In the genomic region with DNA sequence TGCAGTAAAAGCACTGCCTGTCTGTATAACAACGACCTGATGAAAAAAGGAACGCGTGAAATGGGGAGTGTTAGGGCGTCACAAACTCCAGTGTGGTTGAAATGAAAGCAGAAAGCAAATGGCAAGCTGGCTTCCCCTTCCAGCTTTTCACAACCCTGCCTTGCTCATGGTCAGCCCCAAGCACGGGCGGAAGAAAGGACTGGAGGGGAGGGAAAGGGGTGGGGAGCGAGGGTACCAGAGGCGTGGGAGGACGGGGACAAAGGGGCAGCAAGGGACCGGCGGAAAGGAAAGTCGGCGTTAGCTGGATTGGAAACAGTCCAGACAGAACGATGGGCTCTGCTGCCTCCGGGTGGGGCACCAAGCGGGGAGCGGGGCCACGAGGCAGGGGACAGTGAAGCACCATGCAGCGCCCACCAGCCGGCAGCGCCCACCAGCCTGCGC, we compare ENCODE assay signal across 9 cellular contexts. TPM values are rescaled to one million over a fixed set of nuclear protein-coding genes. Genes with fewer than 3 reads are reported as not detected.
DNase-seq lines count a peak whose midpoint lies in the region; ATAC-seq, FAIRE-seq and TF ChIP-seq lines count a peak whose summit lies in the region.
"Had no signal": no experiment of that assay in that cellular context is flagged by ENCODE, and none has a peak within 500 bp of the region (broad histone marks: within the 10 kb centered on the region; RNA-seq: fewer than 3 reads in every experiment).

No MANE protein-coding gene starts in this region.

- no peak overlapping the region for H3K27ac ChIP-seq in trophoblast cell (ENCODE audit: low read depth, low read length)

- H2BK120ac ChIP-seq in trophoblast cell (ENCODE audit: insufficient read depth, low read length, poor library complexity), result no peak overlapping the region

- no peak overlapping the region for H4K91ac ChIP-seq in trophoblast cell (ENCODE audit: low read depth, low read length)

- no peak overlapping the region for H2AFZ ChIP-seq in trophoblast cell (ENCODE audit: insufficient read depth, low read length, poor library complexity)

- 0 out of 2 replicates have a peak, but pooled peaks have one; percentile 19 for TF ChIP-seq POLR2A in H54 (IDR thresholded peaks at IDR 0.05; ENCODE audit: low read depth, low read length)

- H3K4me2 ChIP-seq in trophoblast cell (ENCODE audit: low read length), result peak overlapping the region; percentile 91

- no peak overlapping the region for H3K23ac ChIP-seq in trophoblast cell (ENCODE audit: low read length)

- H3K27me3 ChIP-seq in MG63 (no peaks in the 10 kb centered on the region), trophoblast cell (ENCODE audit: insufficient read depth, low read length) (no peaks in the 10 kb centered on the region)

- no peaks in the 10 kb centered on the region for H3K79me1 ChIP-seq in trophoblast cell (ENCODE audit: low read length)

- H3K4me3 ChIP-seq in MG63 (peak overlapping the region; percentile 49), trophoblast cell (ENCODE audit: low read depth, low read length) (peak overlapping the region; percentile 71)

- peak overlapping the region; percentile 98 for H3K27ac Mint-ChIP-seq in glutamatergic neuron (ENCODE audit: unreplicated experiment)

- peak overlapping the region; percentile 46 for H3K9ac ChIP-seq in trophoblast cell (ENCODE audit: low read length)

- no peak overlapping the region for H3K14ac ChIP-seq in trophoblast cell (ENCODE audit: low read length)

- H3K79me2 ChIP-seq in trophoblast cell (ENCODE audit: control insufficient read depth, insufficient read depth, low read length, poor library complexity), result no peaks in the 10 kb centered on the region

- TF ChIP-seq CTCF in glutamatergic neuron (IDR thresholded peaks at IDR 0.05; ENCODE audit: partially characterized antibody, unreplicated experiment), result no peak

- peak; percentile 41 to 67 for DNase-seq in SHP77 (lab: John Stamatoyannopoulos, UW)
- no peak for DNase-seq in SHP77 treated with DMSO at 0.1 percent for 48 hours (lab: John Stamatoyannopoulos, UW)
- DNase-seq in H54 (ENCODE audit: insufficient read length, low spot score), result peak; percentile 40
- DNase-seq in MG63, result peak; percentile 26
- DNase-seq in activated T-cell treated with anti-CD3 and anti-CD28 coated beads, Interleukin-2, amount 50 U/mL, for 4 hours, result no peak
- DNase-seq in glutamatergic neuron, result peak; percentile 69
- DNase-seq in trophoblast cell, result peak in 1 of 2 donors; percentile 8
- no peak for DNase-seq in mesenteric fat pad (ENCODE audit: low spot score)

- no peak overlapping the region for H2BK12ac ChIP-seq in trophoblast cell (ENCODE audit: low read length)

- peaks cover 4% of the 10 kb centered on the region for H3K36me3 Mint-ChIP-seq in activated T-cell treated with anti-CD3 and anti-CD28 coated beads, Interleukin-2, amount 50 U/mL, for 4 hours (ENCODE audit: insufficient read depth)
- H3K36me3 Mint-ChIP-seq in glutamatergic neuron (ENCODE audit: unreplicated experiment), result no peaks in the 10 kb centered on the region

- H2AK5ac ChIP-seq in trophoblast cell (ENCODE audit: low read length), result no peak overlapping the region

- H2BK5ac ChIP-seq in trophoblast cell (ENCODE audit: low read depth, low read length, poor library complexity), result no peak overlapping the region

- peaks cover 10% of the 10 kb centered on the region for H3K36me3 ChIP-seq in MG63
- peaks cover 2 to 3% of the 10 kb centered on the region in 2 experiments for H3K36me3 ChIP-seq in trophoblast cell (ENCODE audit: control insufficient read depth in 1 of 2, insufficient read depth in 2 of 2, low read length in 2 of 2)

- FAIRE-seq in H54 (lab: Jason Lieb, UNC), result no peak
- FAIRE-seq: G401.6 had no signal

- H3K4ac ChIP-seq in trophoblast cell (ENCODE audit: low read depth, low read length), result no peak overlapping the region

- peaks cover 2 to 4% of the 10 kb centered on the region in 2 experiments for H3K4me1 ChIP-seq in trophoblast cell (ENCODE audit: control insufficient read depth in 1 of 2, insufficient read depth in 2 of 2, low read length in 2 of 2)

- peak; percentile 44 to 50 for ATAC-seq in activated T-cell treated with anti-CD3 and anti-CD28 coated beads, Interleukin-2, amount 50 U/mL, for 4 hours

- H3K27me3 Mint-ChIP-seq in activated T-cell treated with anti-CD3 and anti-CD28 coated beads, Interleukin-2, amount 50 U/mL, for 4 hours (ENCODE audit: low read depth), result no peaks in the 10 kb centered on the region
- H3K27me3 Mint-ChIP-seq in glutamatergic neuron (ENCODE audit: unreplicated experiment), result peaks cover 2% of the 10 kb centered on the region

- H3K9me3 ChIP-seq in MG63 (no peaks in the 10 kb centered on the region), trophoblast cell (ENCODE audit: insufficient read depth, low read depth, low read length) (peaks cover 1% of the 10 kb centered on the region)

- H3K18ac ChIP-seq in trophoblast cell (ENCODE audit: low read length), result peak overlapping the region; percentile 3

- no peaks in the 10 kb centered on the region for H3K9me3 Mint-ChIP-seq in activated T-cell treated with anti-CD3 and anti-CD28 coated beads, Interleukin-2, amount 50 U/mL, for 4 hours
- H3K9me3 Mint-ChIP-seq in glutamatergic neuron (ENCODE audit: unreplicated experiment), result peaks cover 11% of the 10 kb centered on the region

- peak overlapping the region; percentile 5 for H4K8ac ChIP-seq in trophoblast cell (ENCODE audit: low read depth, low read length)

- peak overlapping the region; percentile 88 for H3K4me3 Mint-ChIP-seq in activated T-cell treated with anti-CD3 and anti-CD28 coated beads, Interleukin-2, amount 50 U/mL, for 4 hours
- H3K4me3 Mint-ChIP-seq in glutamatergic neuron (ENCODE audit: unreplicated experiment), result peak overlapping the region; percentile 98

- peaks cover 43% of the 10 kb centered on the region for H3K4me1 Mint-ChIP-seq in activated T-cell treated with anti-CD3 and anti-CD28 coated beads, Interleukin-2, amount 50 U/mL, for 4 hours (ENCODE audit: low read depth)
- peaks cover 14% of the 10 kb centered on the region for H3K4me1 Mint-ChIP-seq in glutamatergic neuron (ENCODE audit: low read depth, unreplicated experiment)

- no CpG with 5 or more reads among the region's 22 CpGs for WGBS in trophoblast cell (ENCODE audit: extremely low coverage, insufficient coverage, insufficient read length)

- no peak overlapping the region for H4K12ac ChIP-seq in trophoblast cell (ENCODE audit: low read depth, low read length)

RNA-seq across cellular contexts. Expression of a gene that starts 9.6 kb away (rescaled TPM):
- 33.1 and 65.5 TPM in 2 replicates for total RNA-seq in MG63 (2014; rRNA removed; shearing (Covaris generic); ENCODE audit: low replicate concordance)
- total RNA-seq in activated T-cell treated with anti-CD3 and anti-CD28 coated beads, Interleukin-2, amount 50 U/mL, for 4 hours, result 10 to 100 TPM; 35.7 to 48.2 (median 44.6) TPM
- 60.3 TPM for total RNA-seq in glutamatergic neuron (ENCODE audit: unreplicated experiment)
- 25.5 and 26.0 TPM in 2 replicates for polyA plus RNA-seq in trophoblast cell (2013)
- 48.5 TPM for total RNA-seq in mesenteric fat pad

Comparison
In these comparisons a context has a peak if more than half of its experiments do, and no peak if none do; other contexts are left out.
1. DNase-seq: peak in SHP77 (2 of 2), H54 (single experiment), MG63 (single experiment) and glutamatergic neuron (single experiment); none in SHP77 treated with DMSO at 0.1 percent for 48 hours (single experiment), activated T-cell treated with anti-CD3 and anti-CD28 coated beads, Interleukin-2, amount 50 U/mL, for 4 hours (single experiment) and mesenteric fat pad (single experiment).